Comparison of ENCODE assay signal across 1 cellular context in genomic region chr9:88436379-88436778, GRCh38.
TF ChIP-seq lines count a peak whose summit lies in the region.

No MANE protein-coding gene starts in this region.

TF ChIP-seq in GM23338, 12 proteins besides CTCF, POLR2A, EP300 and RAD21 (continued from another document):
- TF ChIP-seq ZNF462 (CRISPR knock-in tag; IDR thresholded peaks at IDR 0.05) (no peak), CREB1 (CRISPR knock-in tag; IDR thresholded peaks at IDR 0.05; ENCODE audit: low read depth) (no peak), ZNF331 (CRISPR knock-in tag; IDR thresholded peaks at IDR 0.05; ENCODE audit: low read depth) (no peak), ZNF114 (CRISPR knock-in tag; IDR thresholded peaks at IDR 0.05) (no peak), EZH2phosphoT487 (IDR thresholded peaks at IDR 0.05; ENCODE audit: unreplicated experiment) (no peak), EZH2 (IDR thresholded peaks at IDR 0.05; ENCODE audit: low read depth, unreplicated experiment) (no peak), STAT1 (IDR thresholded peaks at IDR 0.05; ENCODE audit: unreplicated experiment) (no peak), POLR2AphosphoS5 (IDR thresholded peaks at IDR 0.05; ENCODE audit: low read depth) (no peak), JUNB (IDR thresholded peaks at IDR 0.05; ENCODE audit: unreplicated experiment) (no peak), REST (IDR thresholded peaks at IDR 0.05; ENCODE audit: unreplicated experiment) (no peak)
TF ChIP-seq in GM23338: peak in this region for 0.
